8 cellular contexts compared by ENCODE assay signal in the genomic region with DNA sequence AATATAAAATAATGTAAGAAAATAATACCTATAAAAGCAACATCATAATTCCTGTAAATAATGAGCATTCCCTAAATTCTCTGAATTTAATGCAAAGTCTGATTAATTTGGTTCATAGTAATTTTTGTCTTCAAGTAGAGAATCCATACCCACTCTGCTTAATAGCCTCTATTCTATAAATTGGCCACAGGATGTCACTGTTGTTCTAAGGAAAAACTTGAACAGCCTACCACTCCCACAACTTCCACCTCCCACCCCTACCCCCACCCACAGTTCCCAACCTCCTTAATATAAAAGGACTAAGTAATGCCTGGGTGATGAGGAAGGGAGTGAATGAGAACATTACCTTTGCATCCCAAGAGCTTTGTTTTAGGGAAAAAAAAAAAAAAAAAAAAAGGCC. TPM values are rescaled to one million over a fixed set of nuclear protein-coding genes. Genes with fewer than 3 reads are reported as not detected.
DNase-seq lines count a peak whose midpoint lies in the region; ATAC-seq, FAIRE-seq and TF ChIP-seq lines count a peak whose summit lies in the region.

No MANE protein-coding gene starts in this region.

- peak; percentile 33 for TF ChIP-seq CTCF in GM12865 (IDR thresholded peaks at IDR 0.05; ENCODE audit: insufficient read depth, low read depth, low read length, missing control alignments)
- no peak for TF ChIP-seq CTCF in WTC11 (IDR thresholded peaks at IDR 0.05)
- peak; percentile 27 to 48 (median 28) for TF ChIP-seq CTCF in keratinocyte (optimal IDR thresholded peaks at IDR 0.05 in 1 of 3, IDR thresholded peaks at IDR 0.05 in 1 of 3, conservative IDR thresholded peaks at IDR 0.05 in 1 of 3; ENCODE audit: extremely low read depth in 1 of 3, insufficient read depth in 2 of 3, low read length in 3 of 3)
- no peak for TF ChIP-seq CTCF in mucosa of descending colon (IDR thresholded peaks at IDR 0.05)

- H3K27me3 Mint-ChIP-seq in WTC11 (ENCODE audit: low read depth): peaks cover 3% of the 10 kb centered on the region; the same call in 1 of the 2 replicates

- no peaks in the 10 kb centered on the region for H3K27me3 ChIP-seq in keratinocyte (ENCODE audit: control insufficient read depth, extremely low read depth, insufficient read depth, low read length)

- H3K9me3 Mint-ChIP-seq in WTC11: peaks cover 16% of the 10 kb centered on the region

- no peaks in the 10 kb centered on the region for H4K20me1 ChIP-seq in keratinocyte (ENCODE audit: control insufficient read depth, extremely low read depth, insufficient read depth, low read length)

- no peak overlapping the region for H3K4me3 ChIP-seq in GM12865 (ENCODE audit: low read depth, low read length)
- no peak overlapping the region for H3K4me3 ChIP-seq in keratinocyte (ENCODE audit: control insufficient read depth in 2 of 3, extremely low read depth in 1 of 3, insufficient read depth in 2 of 3, low read depth in 1 of 3, low read length in 3 of 3)
- no peak overlapping the region for H3K4me3 ChIP-seq in mucosa of descending colon

- H3K9me3 ChIP-seq in keratinocyte (ENCODE audit: control insufficient read depth, low read depth, low read length) (no peaks in the 10 kb centered on the region), mucosa of descending colon (no peaks in the 10 kb centered on the region)

- H3K79me2 ChIP-seq in keratinocyte (ENCODE audit: control insufficient read depth, insufficient read depth, low read length): no peaks in the 10 kb centered on the region

- H3K4me1 ChIP-seq in keratinocyte (ENCODE audit: control insufficient read depth, extremely low read depth, insufficient read depth, low read length) (no peaks in the 10 kb centered on the region), mucosa of descending colon (ENCODE audit: low read depth) (no peaks in the 10 kb centered on the region)

- no peak overlapping the region for H3K27ac ChIP-seq in keratinocyte (ENCODE audit: control insufficient read depth, insufficient read depth, low read length)

- peak; percentile 5 for FAIRE-seq in keratinocyte (lab: Jason Lieb, UNC)

- ATAC-seq in WTC11 (peak; percentile 81), HG03469 (IDR thresholded peaks at IDR 0.05; ENCODE audit: unreplicated experiment) (no peak), GM21390 (IDR thresholded peaks at IDR 0.05; ENCODE audit: unreplicated experiment) (no peak), GM21515 (IDR thresholded peaks at IDR 0.05; ENCODE audit: unreplicated experiment) (no peak), mucosa of descending colon (no peak)

- H2AFZ ChIP-seq in keratinocyte (ENCODE audit: control insufficient read depth, low read length): no peak overlapping the region

- H3K4me1 Mint-ChIP-seq in WTC11: no peaks in the 10 kb centered on the region

- H3K36me3 ChIP-seq in keratinocyte (ENCODE audit: control insufficient read depth in 2 of 2, extremely low read depth in 1 of 2, insufficient read depth in 2 of 2, low read length in 2 of 2) (no peaks in the 10 kb centered on the region), mucosa of descending colon (ENCODE audit: low read depth) (no peaks in the 10 kb centered on the region)

- no peak overlapping the region for H3K4me2 ChIP-seq in keratinocyte (ENCODE audit: control insufficient read depth, extremely low read depth, insufficient read depth, low read depth, low read length)

- H3K9ac ChIP-seq in keratinocyte (ENCODE audit: control insufficient read depth, extremely low read depth, insufficient read depth, low read length): no peak overlapping the region

- H3K9me1 ChIP-seq in keratinocyte (ENCODE audit: control insufficient read depth, extremely low read depth, insufficient read depth, low read length): no peaks in the 10 kb centered on the region

- no peak overlapping the region for H3K27ac Mint-ChIP-seq in WTC11

- CTCF ChIA-PET in WTC11 (lab: Charles Lee): interaction anchor here (0.6 to 1.7 kb wide), 25 partner anchors 11 to 710 kb away, joined by 3 to 9 read pairs (median 4); no protein-coding TSS in a partner anchor

- peak; percentile 34 for DNase-seq in GM12865 (ENCODE audit: low read depth)
- peak; percentile 2 for DNase-seq in NCI-H1048 (lab: John Stamatoyannopoulos, UW)
- DNase-seq in WTC11 (ENCODE audit: low spot score): no peak
- DNase-seq in keratinocyte (ENCODE audit: low read depth, low spot score): no peak
- no peak for DNase-seq in mucosa of descending colon

- H3K36me3 Mint-ChIP-seq in WTC11: peaks cover 12% of the 10 kb centered on the region

- dilution Hi-C loops in keratinocyte (cut with MboI; ENCODE audit: extremely low pct_ligation_motif_present, low sequenced_read_pairs): no loop called here

- no peak overlapping the region for H3K4me3 Mint-ChIP-seq in WTC11

- intact Hi-C loops in mucosa of descending colon (cut with DNase I, micrococcal nuclease): no loop called here

- POLR2A ChIA-PET in WTC11 (lab: Charles Lee): interaction anchor here (0.6 kb wide), 1 partner anchor 151 kb away, joined by 3 read pairs; no protein-coding TSS in a partner anchor

TF ChIP-seq in WTC11, 78 proteins besides CTCF, POLR2A, EP300 and RAD21:
- TF ChIP-seq, protein P1, sequence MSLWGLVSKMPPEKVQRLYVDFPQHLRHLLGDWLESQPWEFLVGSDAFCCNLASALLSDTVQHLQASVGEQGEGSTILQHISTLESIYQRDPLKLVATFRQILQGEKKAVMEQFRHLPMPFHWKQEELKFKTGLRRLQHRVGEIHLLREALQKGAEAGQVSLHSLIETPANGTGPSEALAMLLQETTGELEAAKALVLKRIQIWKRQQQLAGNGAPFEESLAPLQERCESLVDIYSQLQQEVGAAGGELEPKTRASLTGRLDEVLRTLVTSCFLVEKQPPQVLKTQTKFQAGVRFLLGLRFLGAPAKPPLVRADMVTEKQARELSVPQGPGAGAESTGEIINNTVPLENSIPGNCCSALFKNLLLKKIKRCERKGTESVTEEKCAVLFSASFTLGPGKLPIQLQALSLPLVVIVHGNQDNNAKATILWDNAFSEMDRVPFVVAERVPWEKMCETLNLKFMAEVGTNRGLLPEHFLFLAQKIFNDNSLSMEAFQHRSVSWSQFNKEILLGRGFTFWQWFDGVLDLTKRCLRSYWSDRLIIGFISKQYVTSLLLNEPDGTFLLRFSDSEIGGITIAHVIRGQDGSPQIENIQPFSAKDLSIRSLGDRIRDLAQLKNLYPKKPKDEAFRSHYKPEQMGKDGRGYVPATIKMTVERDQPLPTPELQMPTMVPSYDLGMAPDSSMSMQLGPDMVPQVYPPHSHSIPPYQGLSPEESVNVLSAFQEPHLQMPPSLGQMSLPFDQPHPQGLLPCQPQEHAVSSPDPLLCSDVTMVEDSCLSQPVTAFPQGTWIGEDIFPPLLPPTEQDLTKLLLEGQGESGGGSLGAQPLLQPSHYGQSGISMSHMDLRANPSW (CRISPR knock-in tag; conservative IDR thresholded peaks at IDR 0.05; ENCODE audit: low read depth): no peak
- TF ChIP-seq OVOL2 (CRISPR knock-in tag; IDR thresholded peaks at IDR 0.05; ENCODE audit: borderline replicate concordance): no peak
- TF ChIP-seq ESRRA (CRISPR knock-in tag; IDR thresholded peaks at IDR 0.05; ENCODE audit: borderline replicate concordance): no peak
- no peak for TF ChIP-seq TP53 (CRISPR knock-in tag; IDR thresholded peaks at IDR 0.05)
- TF ChIP-seq ZNF138 (CRISPR knock-in tag; conservative IDR thresholded peaks at IDR 0.05): no peak
- TF ChIP-seq NFE2L1 (CRISPR knock-in tag; IDR thresholded peaks at IDR 0.05): no peak
- no peak for TF ChIP-seq SOX15 (CRISPR knock-in tag; IDR thresholded peaks at IDR 0.05)
- TF ChIP-seq, protein P2, sequence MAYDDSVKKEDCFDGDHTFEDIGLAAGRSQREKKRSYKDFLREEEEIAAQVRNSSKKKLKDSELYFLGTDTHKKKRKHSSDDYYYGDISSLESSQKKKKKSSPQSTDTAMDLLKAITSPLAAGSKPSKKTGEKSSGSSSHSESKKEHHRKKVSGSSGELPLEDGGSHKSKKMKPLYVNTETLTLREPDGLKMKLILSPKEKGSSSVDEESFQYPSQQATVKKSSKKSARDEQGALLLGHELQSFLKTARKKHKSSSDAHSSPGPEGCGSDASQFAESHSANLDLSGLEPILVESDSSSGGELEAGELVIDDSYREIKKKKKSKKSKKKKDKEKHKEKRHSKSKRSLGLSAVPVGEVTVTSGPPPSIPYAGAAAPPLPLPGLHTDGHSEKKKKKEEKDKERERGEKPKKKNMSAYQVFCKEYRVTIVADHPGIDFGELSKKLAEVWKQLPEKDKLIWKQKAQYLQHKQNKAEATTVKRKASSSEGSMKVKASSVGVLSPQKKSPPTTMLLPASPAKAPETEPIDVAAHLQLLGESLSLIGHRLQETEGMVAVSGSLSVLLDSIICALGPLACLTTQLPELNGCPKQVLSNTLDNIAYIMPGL (CRISPR knock-in tag; IDR thresholded peaks at IDR 0.05): no peak
TF ChIP-seq in WTC11: peak in this region for 0.

RNA-seq across cellular contexts. Expression of a gene that starts 27.2 kb away (rescaled TPM):
- total RNA-seq in WTC11 (2021) (0.90 to 1.6 TPM (median 1.5 TPM) in 3 replicates), mucosa of descending colon (1 to 10 TPM; 2.7 to 7.1 (median 4.4) TPM)
- 2.0 to 2.4 TPM (median 2.1 TPM) in 3 replicates for polyA plus RNA-seq in keratinocyte
- polyA plus RNA-seq in keratinocyte (2011; ENCODE audit: low read depth): 0.45 TPM
- polyA plus RNA-seq in keratinocyte (2011; cell fraction: cytosol; rRNA removed): 1.5 and 2.9 TPM in 2 replicates
- 4.3 and 5.0 TPM in 2 replicates for polyA plus RNA-seq in keratinocyte (2011; cell fraction: nucleus; rRNA removed)
- 1.6 and 3.6 TPM in 2 replicates for polyA plus RNA-seq in keratinocyte (2012; ENCODE audit: low replicate concordance)
- 0.90 to 1.8 TPM (median 1.0 TPM) in 3 replicates for polyA minus RNA-seq in keratinocyte
- polyA minus RNA-seq in keratinocyte (2011; cell fraction: cytosol; rRNA and poly(A)+ RNA removed): 2.7 TPM
- polyA minus RNA-seq in keratinocyte (2011; cell fraction: nucleus; rRNA and poly(A)+ RNA removed): 2.7 and 4.3 TPM in 2 replicates

RNA-seq across cellular contexts. Expression of a gene that starts 57.4 kb away (rescaled TPM):
- total RNA-seq in WTC11 (2021) (not detected in 3 replicates), mucosa of descending colon (1 to 10 TPM; 1.1 to 1.5 (median 1.1) TPM)
- 0.08 to 0.24 TPM (median 0.18 TPM) in 3 replicates for polyA plus RNA-seq in keratinocyte
- not detected for polyA plus RNA-seq in keratinocyte (2011; ENCODE audit: low read depth)
- 0.06 and 0.15 TPM in 2 replicates for polyA plus RNA-seq in keratinocyte (2011; cell fraction: cytosol; rRNA removed)
- 0.27 and 0.40 TPM in 2 replicates for polyA plus RNA-seq in keratinocyte (2011; cell fraction: nucleus; rRNA removed)
- 0.05 TPM in 1 of 2 replicates, not detected in the other for polyA plus RNA-seq in keratinocyte (2012; ENCODE audit: low replicate concordance)
- 0.16 to 0.36 TPM in 2 of 3 replicates, not detected in the other for polyA minus RNA-seq in keratinocyte
- not detected for polyA minus RNA-seq in keratinocyte (2011; cell fraction: cytosol; rRNA and poly(A)+ RNA removed)
- polyA minus RNA-seq in keratinocyte (2011; cell fraction: nucleus; rRNA and poly(A)+ RNA removed): not detected in 2 replicates

Comparison
In these comparisons a context has a peak if more than half of its experiments do, and no peak if none do; other contexts are left out.
1. DNase-seq: peak in GM12865 (single experiment) and NCI-H1048 (single experiment); none in WTC11 (single experiment), keratinocyte (single experiment) and mucosa of descending colon (0 of 3).
2. CTCF ChIP-seq: peak in GM12865 (single experiment) and keratinocyte (3 of 3); none in WTC11 (single experiment) and mucosa of descending colon (single experiment).